In genomic region chr7:1647961-1648631, GRCh38 we compare ENCODE assay signal across 13 cellular contexts. TPM values are rescaled to one million over a fixed set of nuclear protein-coding genes. Genes with fewer than 3 reads are reported as not detected.
DNase-seq lines count a peak whose midpoint lies in the region; ATAC-seq and TF ChIP-seq lines count a peak whose summit lies in the region.
"Had no signal": no experiment of that assay in that cellular context is flagged by ENCODE, and none has a peak within 500 bp of the region (broad histone marks: within the 10 kb centered on the region; RNA-seq: fewer than 3 reads in every experiment).

No MANE protein-coding gene starts in this region.

- TF ChIP-seq CTCF in A673 (conservative IDR thresholded peaks at IDR 0.05; ENCODE audit: low read depth, low read length) (no peak), fibroblast of the aortic adventitia (IDR thresholded peaks at IDR 0.05; ENCODE audit: insufficient read depth, low read length) (no peak)

- no peaks in the 10 kb centered on the region for H3K36me3 ChIP-seq in A673 (ENCODE audit: insufficient read depth, low read length, poor library complexity, severe bottlenecking)
- H3K36me3 ChIP-seq: brain microvascular endothelial cell, ovary had no signal

- no peaks in the 10 kb centered on the region for H3K27me3 ChIP-seq in A673 (replicated peaks; ENCODE audit: insufficient read depth, low read depth, low read length, poor library complexity)
- H3K27me3 ChIP-seq: ovary had no signal

- peaks cover 23% of the 10 kb centered on the region for H3K4me1 ChIP-seq in A673 (ENCODE audit: insufficient read depth, low read length, poor library complexity, severe bottlenecking)

- no peak overlapping the region for H3K27ac ChIP-seq in A673 (ENCODE audit: low read depth, low read length, poor library complexity, severe bottlenecking)
- H3K27ac ChIP-seq: brain microvascular endothelial cell, ovary, PC-9 had no signal

- ATAC-seq in GM19455 (IDR thresholded peaks at IDR 0.05; ENCODE audit: unreplicated experiment) (no peak), GM19324 (IDR thresholded peaks at IDR 0.05; ENCODE audit: low FRiP score, unreplicated experiment) (no peak)
- ATAC-seq in activated CD4-positive, CD25-positive, alpha-beta regulatory T cell treated with anti-CD3 and anti-CD28 coated beads, Interleukin-2, amount 50 U/mL, for 24 hours = no peak

- peak; percentile 51 for DNase-seq in A673 (ENCODE audit: low spot score)
- peak; percentile 28 for DNase-seq in OCI-M2 (lab: John Stamatoyannopoulos, UW; ENCODE audit: unreplicated experiment)
- peak; percentile 27 for DNase-seq in fibroblast of the aortic adventitia (ENCODE audit: low read depth)
- DNase-seq in mucosa of gallbladder (ENCODE audit: low spot score) = peak; percentile 24
- no peak for DNase-seq in NCI-H2227 treated with DMSO at 0.1 percent for 48 hours (lab: John Stamatoyannopoulos, UW)
- DNase-seq: ovary; PC-9; stimulated activated CD4-positive, alpha-beta T cell treated with anti-CD3 and anti-CD28 coated beads, Interleukin-4, amount 100 ng/mL, for 4 hours; T1000 had no signal

- CTCF ChIA-PET in A673 (lab: Charles Lee) = interaction anchor here (1.1 kb wide), 1 partner anchor 9 kb away, joined by 3 read pairs; no protein-coding TSS in a partner anchor

- BruUV-seq in A673 (replicated peaks; lab: Mats Ljungman, UMichigan) = no TSS peak

- POLR2A ChIA-PET in A673 (lab: Charles Lee; ENCODE audit: low non-redundant PET) = no interaction called here

- H3K4me3 ChIP-seq in A673 (ENCODE audit: low read depth, low read length, poor library complexity, severe bottlenecking) (no peak overlapping the region), fibroblast of the aortic adventitia (ENCODE audit: low read depth, low read length) (no peak overlapping the region)
- H3K4me3 ChIP-seq: ovary, PC-9 had no signal

- intact Hi-C loops in A673 (cut with micrococcal nuclease; ENCODE audit: unreplicated experiment) = no loop called here

- H3K9me3 ChIP-seq in A673 (ENCODE audit: low read depth, low read length, poor library complexity, severe bottlenecking) = no peaks in the 10 kb centered on the region
- H3K9me3 ChIP-seq: ovary had no signal

RNA-seq across cellular contexts. Expression of gene ELFN1, which starts 22.0 kb away (rescaled TPM):
- 0.09 TPM in 1 of 2 replicates, not detected in the other for total RNA-seq in A673 (2021)
- 1.6 and 3.8 TPM in 2 replicates for total RNA-seq in fibroblast of the aortic adventitia (ENCODE audit: low replicate concordance)
- 1.4 TPM for total RNA-seq in mucosa of gallbladder
